ENCODE assay signal across 25 cellular contexts in the genomic region with DNA sequence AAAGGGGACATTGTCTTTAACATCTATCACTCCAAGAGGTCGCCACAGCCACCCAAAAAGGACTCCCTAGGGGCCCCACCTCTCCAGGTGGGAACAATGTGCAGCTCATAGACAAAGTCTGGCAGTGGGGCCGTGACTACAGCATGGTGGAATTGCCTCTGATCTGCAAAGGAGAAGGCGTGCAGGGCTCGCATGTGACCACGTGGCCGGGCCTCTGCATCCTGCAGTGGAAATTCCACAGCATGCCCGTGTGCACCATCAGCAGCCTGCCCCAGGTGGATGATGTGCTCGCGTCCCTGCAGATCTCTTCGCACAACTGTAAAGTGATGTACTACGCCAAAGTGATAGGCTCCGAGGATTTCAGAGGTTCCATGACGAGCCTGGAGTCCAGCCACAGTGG. TPM values are rescaled to one million over a fixed set of nuclear protein-coding genes. Genes with fewer than 3 reads are reported as not detected.
"Had no signal": no experiment of that assay in that cellular context is flagged by ENCODE, and none has a peak within 500 bp of the region (broad histone marks: within the 10 kb centered on the region; RNA-seq: fewer than 3 reads in every experiment).

No MANE protein-coding gene starts in this region.

- H3K36me3 ChIP-seq: colonic mucosa had no signal

- H3K27me3 ChIP-seq: colonic mucosa, dorsolateral prefrontal cortex, esophagus muscularis mucosa, esophagus squamous epithelium, foreskin keratinocyte, gastrocnemius medialis, gastroesophageal sphincter, heart left ventricle, heart right ventricle had no signal

- H3K4me3 ChIP-seq: colonic mucosa, coronary artery, dorsolateral prefrontal cortex, esophagus muscularis mucosa, esophagus squamous epithelium, gastrocnemius medialis, gastroesophageal sphincter, heart left ventricle, heart right ventricle had no signal

- H3K9me3 ChIP-seq: colonic mucosa, esophagus muscularis mucosa, esophagus squamous epithelium, gastrocnemius medialis, gastroesophageal sphincter, heart left ventricle, heart right ventricle had no signal

- H3K4me1 ChIP-seq: colonic mucosa, gastrocnemius medialis, heart left ventricle had no signal

- H3K27ac ChIP-seq: colonic mucosa, coronary artery, dorsolateral prefrontal cortex, epithelial cell of prostate, esophagus muscularis mucosa, esophagus squamous epithelium, foreskin keratinocyte, gastrocnemius medialis, gastroesophageal sphincter, heart left ventricle, heart right ventricle had no signal

- FAIRE-seq: colon, endometrium, frontal cortex had no signal

- DNase-seq: colonic mucosa; cortex of kidney; dorsolateral prefrontal cortex; effector CD4-positive, alpha-beta T cell; effector CD8-positive, alpha-beta T cell; effector memory CD4-positive, alpha-beta T cell; effector memory CD8-positive, alpha-beta T cell; endodermal cell; erythroblast; esophagus squamous epithelium; foreskin fibroblast; foreskin keratinocyte; foreskin melanocyte; gastrocnemius medialis; glutamatergic neuron; head of caudate nucleus; heart left ventricle; heart right ventricle had no signal

RNA-seq across cellular contexts. Expression of a gene that starts 43.3 kb away (rescaled TPM):
- total RNA-seq: foreskin keratinocyte had no signal
- polyA plus RNA-seq: foreskin keratinocyte had no signal
